In the genomic region with DNA sequence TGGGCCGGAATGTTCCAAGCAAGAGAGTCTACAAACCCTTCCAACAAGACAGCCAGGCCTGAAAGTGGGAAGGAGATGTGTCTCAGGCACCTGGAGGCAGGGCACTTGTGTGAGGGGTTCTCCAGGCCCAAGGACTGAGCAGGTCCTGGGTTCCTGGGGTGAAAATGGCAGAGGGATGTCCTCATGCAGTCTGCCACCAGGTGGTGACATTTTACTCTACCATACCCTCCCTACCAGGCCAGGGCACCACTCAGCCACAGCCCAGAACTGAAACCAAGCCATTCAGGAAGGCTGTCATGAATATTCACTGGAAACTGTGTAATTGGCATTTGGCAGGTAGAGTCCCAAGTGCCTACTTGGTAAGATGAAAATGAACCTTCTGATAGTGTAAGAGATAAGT, we compare ENCODE assay signal across 8 cellular contexts.
DNase-seq lines count a peak whose midpoint lies in the region; ATAC-seq, FAIRE-seq and TF ChIP-seq lines count a peak whose summit lies in the region.

No MANE protein-coding gene starts in this region.

- CTCF ChIA-PET in endothelial cell of umbilical vein (lab: Charles Lee) = interaction anchor here (1.2 to 2.9 kb wide), 3 partner anchors 194 to 419 kb away, joined by 7 to 19 read pairs (median 13); no protein-coding TSS in a partner anchor

- no peaks in the 10 kb centered on the region for H3K9me3 Mint-ChIP-seq in naive B cell

- peaks cover 10 to 23% (median 19%) of the 10 kb centered on the region in 3 donors for H3K27me3 Mint-ChIP-seq in naive B cell

- no peaks in the 10 kb centered on the region for H3K9me1 ChIP-seq in endothelial cell of umbilical vein (replicated peaks; ENCODE audit: control insufficient read depth, extremely low read depth, insufficient read depth, low read length)

- in situ Hi-C loops in GM13977 (cut with MboI; ENCODE audit: low pct_unique_long_range_greater_than_20kb, low sequenced_read_pairs, unreplicated experiment) = no loop called here

- no peaks in the 10 kb centered on the region for H4K20me1 ChIP-seq in endothelial cell of umbilical vein (replicated peaks; ENCODE audit: control insufficient read depth, extremely low read depth, insufficient read depth, low read length)

- no peaks in the 10 kb centered on the region for H3K4me1 Mint-ChIP-seq in naive B cell

- H3K9me3 ChIP-seq in endothelial cell of umbilical vein (replicated peaks; ENCODE audit: control insufficient read depth, insufficient read depth, low read length) (no peaks in the 10 kb centered on the region), aorta (ENCODE audit: control insufficient read depth, low read length) (no peaks in the 10 kb centered on the region)

- no peak overlapping the region for H3K4me3 Mint-ChIP-seq in naive B cell

- 77 to 94% methylated on average over 1 of the region's 1 CpG for WGBS in aorta, 2 donors

- H2AFZ ChIP-seq in endothelial cell of umbilical vein (ENCODE audit: low read depth, low read length) = no peak overlapping the region

- no peaks in the 10 kb centered on the region for H3K36me3 ChIP-seq in endothelial cell of umbilical vein (ENCODE audit: control insufficient read depth in 2 of 2, extremely low read depth in 1 of 2, insufficient read depth in 2 of 2, low read length in 2 of 2)
- no peaks in the 10 kb centered on the region for H3K36me3 ChIP-seq in aorta (ENCODE audit: control insufficient read depth in 1 of 2, insufficient read depth in 2 of 2, low read length in 1 of 2)

- TF ChIP-seq POLR2A in endothelial cell of umbilical vein (IDR thresholded peaks at IDR 0.05; ENCODE audit: low read depth, low read length) = no peak

- POLR2A ChIA-PET in endothelial cell of umbilical vein (lab: Charles Lee) = no interaction called here

- dilution Hi-C loops in endothelial cell of umbilical vein (cut with MboI; ENCODE audit: extremely low pct_ligation_motif_present, low sequenced_read_pairs) = no loop called here

- no peaks in the 10 kb centered on the region for H3K36me3 Mint-ChIP-seq in naive B cell

- BruUV-seq in endothelial cell of umbilical vein (replicated peaks; lab: Mats Ljungman, UMichigan) = no TSS peak

- DNase-seq in A172 (ENCODE audit: low spot score) (peak; percentile 24), GM13977 (ENCODE audit: low spot score) (peak; percentile 44), NCI-H2171 treated with DMSO at 0.1 percent for 48 hours (lab: John Stamatoyannopoulos, UW) (peak; percentile 61), endothelial cell of umbilical vein (ENCODE audit: low read depth, low spot score) (peak; percentile 40), naive B cell (peak; percentile 25), aorta (peak in 1 of 2 donors; percentile 51)
- DNase-seq in activated CD4-positive, alpha-beta T cell treated with anti-CD3 and anti-CD28 coated beads for 48 hours = peak; percentile 63

- H3K4me1 ChIP-seq in endothelial cell of umbilical vein (ENCODE audit: control insufficient read depth, extremely low read depth, insufficient read depth, low read length) (no peaks in the 10 kb centered on the region), aorta (ENCODE audit: control insufficient read depth in 1 of 2, insufficient read depth in 2 of 2, low read length in 2 of 2) (no peaks in the 10 kb centered on the region)

- peaks cover 2% of the 10 kb centered on the region in 2 experiments for H3K27me3 ChIP-seq in endothelial cell of umbilical vein (ENCODE audit: control insufficient read depth in 2 of 2, insufficient read depth in 2 of 2, low read length in 2 of 2)
- H3K27me3 ChIP-seq in aorta (ENCODE audit: control insufficient read depth in 1 of 2, insufficient read depth in 2 of 2, low read length in 1 of 2) = no peaks in the 10 kb centered on the region

- H3K4me3 ChIP-seq in endothelial cell of umbilical vein (replicated peaks in 1 of 3; ENCODE audit: insufficient read depth in 1 of 3, low read depth in 1 of 3, low read length in 3 of 3) (no peak overlapping the region), aorta (ENCODE audit: low read length in 2 of 2) (no peak overlapping the region)

- no peaks in the 10 kb centered on the region for H3K79me2 ChIP-seq in endothelial cell of umbilical vein (ENCODE audit: control insufficient read depth, insufficient read depth, low read length)

- intact Hi-C loops in endothelial cell of umbilical vein (cut with micrococcal nuclease) = loop anchor here (1.0 to 10.0 kb wide), 3 partner anchors 195 to 415 kb away; a partner anchor contains a TSS
- intact Hi-C loops in aorta (cut with DNase I) = loop anchor here in 1 of 2 donors (2.0 kb wide), 1 partner anchor 185 kb away; a partner anchor contains a TSS

- no peak overlapping the region for H3K27ac Mint-ChIP-seq in naive B cell

- no peak overlapping the region for H3K27ac ChIP-seq in endothelial cell of umbilical vein (ENCODE audit: insufficient read depth, low read depth, low read length)
- no peak overlapping the region for H3K27ac ChIP-seq in aorta (ENCODE audit: low read depth in 1 of 2, low read length in 2 of 2)

- TF ChIP-seq CTCF in GM13977 (IDR thresholded peaks at IDR 0.05; ENCODE audit: extremely low read depth, insufficient read depth, missing control alignments) (peak; percentile 65), endothelial cell of umbilical vein (IDR thresholded peaks at IDR 0.05; ENCODE audit: extremely low read depth in 1 of 2, insufficient read depth in 1 of 2, low read depth in 1 of 2, low read length in 2 of 2) (peak; percentile 58 to 63)

- ATAC-seq in HG03066 (IDR thresholded peaks at IDR 0.05; ENCODE audit: low read depth, unreplicated experiment) = peak; percentile 80
- peak; percentile 80 to 88 for ATAC-seq in naive B cell (ENCODE audit: low read depth in 2 of 2)
- peak; percentile 43 for ATAC-seq in aorta (ENCODE audit: low FRiP score)

- H3K9ac ChIP-seq in endothelial cell of umbilical vein (replicated peaks; ENCODE audit: extremely low read depth, insufficient read depth, low read length) = no peak overlapping the region

- H3K4me2 ChIP-seq in endothelial cell of umbilical vein (ENCODE audit: insufficient read depth, low read length) = no peak overlapping the region

- peak; percentile 38 for FAIRE-seq in endothelial cell of umbilical vein (lab: Jason Lieb, UNC)

TF ChIP-seq in endothelial cell of umbilical vein, 7 proteins besides CTCF, POLR2A, EP300 and RAD21:
- TF ChIP-seq FOS (IDR thresholded peaks at IDR 0.05; ENCODE audit: borderline replicate concordance, insufficient read depth, low read length) (no peak), POLR2AphosphoS5 (IDR thresholded peaks at IDR 0.05; ENCODE audit: insufficient read depth, low read depth, low read length) (no peak), EZH2 (IDR thresholded peaks at IDR 0.05; ENCODE audit: borderline replicate concordance, low read depth, low read length, severe bottlenecking) (no peak), JUN (IDR thresholded peaks at IDR 0.05; ENCODE audit: borderline replicate concordance, insufficient read depth, insufficient read length, low read depth) (no peak), MYC (IDR thresholded peaks at IDR 0.05; ENCODE audit: low read depth, low read length) (no peak)
- TF ChIP-seq, protein P1, sequence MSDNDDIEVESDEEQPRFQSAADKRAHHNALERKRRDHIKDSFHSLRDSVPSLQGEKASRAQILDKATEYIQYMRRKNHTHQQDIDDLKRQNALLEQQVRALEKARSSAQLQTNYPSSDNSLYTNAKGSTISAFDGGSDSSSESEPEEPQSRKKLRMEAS (IDR thresholded peaks at IDR 0.05; ENCODE audit: insufficient read depth, insufficient read length) = no peak
